In the genomic region with DNA sequence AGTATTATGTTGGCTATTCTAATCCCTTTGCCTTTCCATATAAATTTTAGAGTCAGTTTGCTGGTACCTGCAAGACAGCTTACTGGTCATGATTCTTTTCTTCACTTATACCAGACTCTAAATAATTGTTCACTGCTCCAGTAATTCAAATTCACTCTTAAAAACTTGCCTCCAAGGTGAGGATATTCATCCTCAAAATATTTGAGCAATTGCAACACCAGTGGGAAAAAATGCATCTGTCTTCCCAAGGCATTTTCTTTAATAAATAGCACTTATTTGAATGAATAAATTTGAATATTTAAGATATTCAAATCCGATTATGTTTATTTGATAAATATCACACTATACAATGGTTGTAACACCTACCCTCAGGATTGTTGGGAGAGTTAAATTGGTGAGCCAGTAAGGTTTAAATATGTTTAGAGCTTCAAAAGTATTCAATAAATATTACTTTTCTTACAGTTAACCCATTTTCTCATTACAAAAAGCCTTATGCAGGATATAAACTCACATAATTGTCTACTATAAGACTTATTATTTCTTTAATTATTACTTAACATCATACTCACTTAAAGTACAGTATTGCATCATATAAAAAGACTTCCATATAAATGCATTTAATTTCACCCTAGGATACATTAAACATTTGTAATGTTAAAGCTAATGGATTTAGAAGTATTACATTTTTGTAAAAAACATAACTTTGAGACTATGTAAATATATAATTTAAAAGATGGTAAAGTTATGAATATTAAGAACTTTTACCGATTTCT, we compare ENCODE assay signal across 19 cellular contexts.
DNase-seq lines count a peak whose midpoint lies in the region; ATAC-seq and FAIRE-seq lines count a peak whose summit lies in the region.
"Had no signal": no experiment of that assay in that cellular context is flagged by ENCODE, and none has a peak within 500 bp of the region (broad histone marks: within the 10 kb centered on the region; RNA-seq: fewer than 3 reads in every experiment).

No MANE protein-coding gene starts in this region.

- ATAC-seq in HG03354 (IDR thresholded peaks at IDR 0.05; ENCODE audit: poor library complexity, severe bottlenecking, unreplicated experiment) (no peak), HG02763 (IDR thresholded peaks at IDR 0.05; ENCODE audit: unreplicated experiment) (no peak)
- ATAC-seq: GM23338 had no signal

- no peaks in the 10 kb centered on the region for H3K27me3 ChIP-seq in adipocyte (replicated peaks; ENCODE audit: control insufficient read depth, insufficient read depth, low read length)
- H3K27me3 ChIP-seq: BE2C had no signal

- H3K9me3 ChIP-seq in adipocyte (ENCODE audit: control insufficient read depth, low read length) = no peaks in the 10 kb centered on the region
- H3K9me3 ChIP-seq: BE2C, Caco-2 had no signal

- H3K4me3 ChIP-seq in adipocyte (ENCODE audit: low read length) = no peak overlapping the region
- H3K4me3 ChIP-seq: GM23338 had no signal

- H3K4me1 ChIP-seq in adipocyte (ENCODE audit: control insufficient read depth, insufficient read depth, low read length) = no peaks in the 10 kb centered on the region
- H3K4me1 ChIP-seq: BE2C, Caco-2 had no signal

- DNase-seq in EH (ENCODE audit: low read depth) (peak; percentile 13), adipocyte (ENCODE audit: low read depth) (peak; percentile 27), frontal cortex (ENCODE audit: low spot score in 2 of 2) (no peak), DMS153 (lab: John Stamatoyannopoulos, UW) (no peak), KBM-7 (no peak)
- DNase-seq: 8988T; BE2C; Caco-2; CD4-positive, alpha-beta T cell; DMS79; GF-D8; HCEC 1CT had no signal

- H3K36me3 ChIP-seq in adipocyte (ENCODE audit: control insufficient read depth, insufficient read depth, low read length, severe bottlenecking) = no peaks in the 10 kb centered on the region
- H3K36me3 ChIP-seq: BE2C had no signal

- H3K9ac ChIP-seq in adipocyte (ENCODE audit: low read length) = no peak overlapping the region
- H3K9ac ChIP-seq: KMS-11 had no signal

- in situ Hi-C loops in KBM-7 (cut with MboI; ENCODE audit: low pct_unique_long_range_greater_than_20kb, low sequenced_read_pairs) = no loop called here

- peak; percentile 75 for FAIRE-seq in A204.1 (lab: Jason Lieb, UNC)
- peak; percentile 15 for FAIRE-seq in frontal cortex (lab: Jason Lieb, UNC)
- FAIRE-seq: D721Med, H54 had no signal

Comparison
In these comparisons a context has a peak if more than half of its experiments do, and no peak if none do; other contexts are left out.
1. DNase-seq: peak in EH (single experiment) and adipocyte (single experiment); none in frontal cortex (0 of 2), DMS153 (single experiment) and KBM-7 (single experiment).